ENCODE assay signal across 8 cellular contexts in genomic region chr1:65149753-65150463, GRCh38. TPM values are rescaled to one million over a fixed set of nuclear protein-coding genes. Genes with fewer than 3 reads are reported as not detected.
A peak's percentile ranks its signal among the peaks of the same experiment; 100 is the strongest.
DNase-seq lines count a peak whose midpoint lies in the region; ATAC-seq and TF ChIP-seq lines count a peak whose summit lies in the region.

No MANE protein-coding gene starts in this region.

- H3K27ac ChIP-seq in CD4-positive, alpha-beta T cell (ENCODE audit: low read depth, low read length), result no peak overlapping the region
- H3K27ac ChIP-seq in H9 (ENCODE audit: insufficient read length, low read depth, low read length), result peak overlapping the region; percentile 52

- peak overlapping the region; percentile 89 for H3K4me3 Mint-ChIP-seq in CD4-positive, alpha-beta T cell
- peak overlapping the region; percentile 77 to 95 for H3K4me3 Mint-ChIP-seq in H9
- peak overlapping the region; percentile 74 for H3K4me3 Mint-ChIP-seq in central memory CD8-positive, alpha-beta T cell
- peak overlapping the region; percentile 90 to 95 (median 94) for H3K4me3 Mint-ChIP-seq in nephron
- no peak overlapping the region for H3K4me3 Mint-ChIP-seq in stimulated activated naive B cell treated with anti-CD40 and anti-IgM and Interleukin-4, amounts not matched to agents 10 μg/mL and 1 μg/mL and 100 μg/mL, for 72 hours

- no peak overlapping the region for H2BK120ac ChIP-seq in H9 (ENCODE audit: low read depth, low read length, poor library complexity, severe bottlenecking)

- no peak overlapping the region for H2BK15ac ChIP-seq in H9 (ENCODE audit: low read depth, low read length)

- H3K79me1 ChIP-seq in H9 (ENCODE audit: insufficient read depth, low read depth, low read length, poor library complexity, severe bottlenecking), result no peaks in the 10 kb centered on the region

- no peak overlapping the region for H4K91ac ChIP-seq in H9 (ENCODE audit: insufficient read length, low read depth, low read length)

- no peak overlapping the region for H3K4ac ChIP-seq in H9 (ENCODE audit: low read depth, low read length)

- intact Hi-C loops in CD4-positive, alpha-beta T cell (cut with DNase I, micrococcal nuclease), result no loop called here

- no peaks in the 10 kb centered on the region for H3K9me3 ChIP-seq in CD4-positive, alpha-beta T cell (ENCODE audit: control insufficient read depth, low read length)
- no peaks in the 10 kb centered on the region for H3K9me3 ChIP-seq in H9 (ENCODE audit: control insufficient read depth, low read depth, low read length)

- peak overlapping the region; percentile 96 for H3K4me2 ChIP-seq in H9 (ENCODE audit: insufficient read depth, insufficient read length, low read length)

- CTCF ChIA-PET in CD4-positive, alpha-beta T cell (lab: Charles Lee), result no interaction called here

- no peak for DNase-seq in CD4-positive, alpha-beta T cell
- no peak for DNase-seq in H9
- no peak for DNase-seq in central memory CD8-positive, alpha-beta T cell (ENCODE audit: low spot score in 2 of 2)
- DNase-seq in GM20000 (ENCODE audit: low spot score), result no peak
- no peak for DNase-seq in HuH-7 (ENCODE audit: low spot score)
- no peak for DNase-seq in stimulated activated naive B cell treated with anti-CD40 and anti-IgM and Interleukin-4, amounts not matched to agents 10 μg/mL and 1 μg/mL and 100 μg/mL, for 72 hours
- no peak for DNase-seq in GM19240 (ENCODE audit: insufficient read length, low spot score)

- peaks cover 68% of the 10 kb centered on the region for H3K27me3 Mint-ChIP-seq in CD4-positive, alpha-beta T cell
- H3K27me3 Mint-ChIP-seq in H9 (ENCODE audit: low read depth) (peaks cover 66% of the 10 kb centered on the region), nephron (ENCODE audit: low read depth) (peaks cover 42% of the 10 kb centered on the region)
- H3K27me3 Mint-ChIP-seq in central memory CD8-positive, alpha-beta T cell, result peaks cover 51% of the 10 kb centered on the region
- peaks cover 41 to 43% of the 10 kb centered on the region in 2 donors for H3K27me3 Mint-ChIP-seq in stimulated activated naive B cell treated with anti-CD40 and anti-IgM and Interleukin-4, amounts not matched to agents 10 μg/mL and 1 μg/mL and 100 μg/mL, for 72 hours

- no peak overlapping the region for H3T11ph ChIP-seq in H9 (ENCODE audit: low read length)

- no peak overlapping the region for H2BK20ac ChIP-seq in H9 (ENCODE audit: low read depth, low read length, poor library complexity, severe bottlenecking)

- no peak overlapping the region for H4K5ac ChIP-seq in H9 (ENCODE audit: insufficient read length, low read depth, low read length)

- peaks cover 28% of the 10 kb centered on the region; the same call in 1 of the 2 replicates for H3K79me2 ChIP-seq in H9 (ENCODE audit: insufficient read depth, low read length)

- no peak overlapping the region for H2AFZ ChIP-seq in H9 (ENCODE audit: low read length)

- H2BK12ac ChIP-seq in H9 (ENCODE audit: insufficient read length, low read depth, low read length), result no peak overlapping the region

- no peak overlapping the region for H3K27ac Mint-ChIP-seq in CD4-positive, alpha-beta T cell
- H3K27ac Mint-ChIP-seq in H9, result peak overlapping the region in 2 of 3 experiments; percentile 31 to 100; a peak in 4 of 7 replicates
- H3K27ac Mint-ChIP-seq in central memory CD8-positive, alpha-beta T cell (ENCODE audit: low read depth), result no peak overlapping the region
- H3K27ac Mint-ChIP-seq in nephron, result peak overlapping the region; percentile 37 to 87 (median 54)
- H3K27ac Mint-ChIP-seq in stimulated activated naive B cell treated with anti-CD40 and anti-IgM and Interleukin-4, amounts not matched to agents 10 μg/mL and 1 μg/mL and 100 μg/mL, for 72 hours, result no peak overlapping the region

- H3K36me3 Mint-ChIP-seq in CD4-positive, alpha-beta T cell (ENCODE audit: low read depth), result no peaks in the 10 kb centered on the region
- peaks cover 0 to 7% (median 0%) of the 10 kb centered on the region in 3 experiments; a peak in 2 of 7 replicates for H3K36me3 Mint-ChIP-seq in H9 (ENCODE audit: insufficient read depth in 1 of 3, low read depth in 3 of 3)
- H3K36me3 Mint-ChIP-seq in central memory CD8-positive, alpha-beta T cell (ENCODE audit: insufficient read depth), result no peaks in the 10 kb centered on the region
- H3K36me3 Mint-ChIP-seq in nephron (ENCODE audit: low read depth), result no peaks in the 10 kb centered on the region
- H3K36me3 Mint-ChIP-seq in stimulated activated naive B cell treated with anti-CD40 and anti-IgM and Interleukin-4, amounts not matched to agents 10 μg/mL and 1 μg/mL and 100 μg/mL, for 72 hours, result no peaks in the 10 kb centered on the region

- no peak overlapping the region for H3K23ac ChIP-seq in H9 (ENCODE audit: insufficient read length, low read depth, low read length)

- no peak overlapping the region for H2BK5ac ChIP-seq in H9 (ENCODE audit: insufficient read length, low read length)

- H3K27me3 ChIP-seq in CD4-positive, alpha-beta T cell (ENCODE audit: control insufficient read depth, insufficient read depth, low read length), result peaks cover 36% of the 10 kb centered on the region
- no peaks in the 10 kb centered on the region for H3K27me3 ChIP-seq in H9 (ENCODE audit: insufficient read depth, low read length)

- H3K9me3 Mint-ChIP-seq in CD4-positive, alpha-beta T cell, result no peaks in the 10 kb centered on the region
- H3K9me3 Mint-ChIP-seq in H9 (no peaks in the 10 kb centered on the region; a peak in 1 of 5 replicates), nephron (no peaks in the 10 kb centered on the region)
- H3K9me3 Mint-ChIP-seq in central memory CD8-positive, alpha-beta T cell, result no peaks in the 10 kb centered on the region
- no peaks in the 10 kb centered on the region for H3K9me3 Mint-ChIP-seq in stimulated activated naive B cell treated with anti-CD40 and anti-IgM and Interleukin-4, amounts not matched to agents 10 μg/mL and 1 μg/mL and 100 μg/mL, for 72 hours

- H3K23me2 ChIP-seq in H9 (ENCODE audit: insufficient read length, low read depth, low read length, poor library complexity, severe bottlenecking), result peaks cover 26% of the 10 kb centered on the region

- whole genome bisulfite sequencing in H9 (ENCODE audit: extremely low coverage, insufficient read length, low lambda C conversion rate), result no CpG with 5 or more reads among the region's 3 CpGs

- no peak overlapping the region for H2AK5ac ChIP-seq in H9 (ENCODE audit: insufficient read length, low read length)

- no peak overlapping the region for H3K14ac ChIP-seq in H9 (ENCODE audit: insufficient read depth, low read length)

- no peak overlapping the region for H3K56ac ChIP-seq in H9 (ENCODE audit: insufficient read length, low read depth, low read length)

- no peak overlapping the region for H4K8ac ChIP-seq in H9 (replicated peaks; ENCODE audit: insufficient read length, low read depth, low read length)

- ATAC-seq in CD4-positive, alpha-beta T cell (ENCODE audit: poor library complexity), result no peak
- ATAC-seq in central memory CD8-positive, alpha-beta T cell (replicated peaks; ENCODE audit: extremely low read depth, poor library complexity, severe bottlenecking), result no peak
- no peak for ATAC-seq in stimulated activated naive B cell treated with anti-CD40 and anti-IgM and Interleukin-4, amounts not matched to agents 10 μg/mL and 1 μg/mL and 100 μg/mL, for 72 hours (replicated peaks)

- H3K18ac ChIP-seq in H9 (ENCODE audit: insufficient read length, low read depth, low read length), result no peak overlapping the region

- peak overlapping the region; percentile 57 for H3K9ac ChIP-seq in H9 (ENCODE audit: extremely low read depth, insufficient read length, low read length)

- no peaks in the 10 kb centered on the region for H4K20me1 ChIP-seq in H9 (ENCODE audit: control insufficient read depth, insufficient read depth, insufficient read length)

- POLR2A ChIA-PET in CD4-positive, alpha-beta T cell (lab: Charles Lee), result no interaction called here

- TF ChIP-seq CTCF in CD4-positive, alpha-beta T cell (IDR thresholded peaks at IDR 0.05), result no peak
- no peak for TF ChIP-seq CTCF in H9 (conservative IDR thresholded peaks at IDR 0.05)
- no peak for TF ChIP-seq CTCF in nephron (IDR thresholded peaks at IDR 0.05; ENCODE audit: unreplicated experiment in 3 of 3)
- no peak for TF ChIP-seq CTCF in GM20000 (IDR thresholded peaks at IDR 0.05; ENCODE audit: extremely low read depth, missing control alignments)

- H3K4me1 ChIP-seq in H9 (ENCODE audit: insufficient read depth, low read length), result peaks cover 6% of the 10 kb centered on the region; the same call in 1 of the 2 replicates

- peaks cover 15% of the 10 kb centered on the region for H3K4me1 Mint-ChIP-seq in CD4-positive, alpha-beta T cell (ENCODE audit: low read depth)
- H3K4me1 Mint-ChIP-seq in H9 (peaks cover 34 to 56% of the 10 kb centered on the region in 2 experiments), nephron (peaks cover 11% of the 10 kb centered on the region)
- H3K4me1 Mint-ChIP-seq in central memory CD8-positive, alpha-beta T cell, result no peaks in the 10 kb centered on the region
- peaks cover 9 to 11% of the 10 kb centered on the region in 2 donors for H3K4me1 Mint-ChIP-seq in stimulated activated naive B cell treated with anti-CD40 and anti-IgM and Interleukin-4, amounts not matched to agents 10 μg/mL and 1 μg/mL and 100 μg/mL, for 72 hours

RNA-seq across cellular contexts. Expression of gene AK4, which starts 1.9 kb away (rescaled TPM):
- total RNA-seq in CD4-positive, alpha-beta T cell, result under 1 TPM; 0.08 to 0.14 TPM
- total RNA-seq in H9 (2021), result 45.2 and 45.6 TPM in 2 replicates

Comparison
In these comparisons a context has a peak if more than half of its experiments do, and no peak if none do; other contexts are left out.
1. H3K27ac Mint-ChIP-seq: peak in H9 (2 of 3) and nephron (3 of 3); none in CD4-positive, alpha-beta T cell (single experiment), central memory CD8-positive, alpha-beta T cell (single experiment) and stimulated activated naive B cell treated with anti-CD40 and anti-IgM and Interleukin-4, amounts not matched to agents 10 μg/mL and 1 μg/mL and 100 μg/mL, for 72 hours (single experiment).
2. H3K4me3 Mint-ChIP-seq: peak in CD4-positive, alpha-beta T cell (single experiment), H9 (2 of 2), central memory CD8-positive, alpha-beta T cell (single experiment) and nephron (3 of 3); none in stimulated activated naive B cell treated with anti-CD40 and anti-IgM and Interleukin-4, amounts not matched to agents 10 μg/mL and 1 μg/mL and 100 μg/mL, for 72 hours (0 of 2).
3. RNA of gene AK4, which starts 1.9 kb away (total RNA-seq): 45.2 to 45.6 TPM in H9; 0.08 to 0.14 TPM in CD4-positive, alpha-beta T cell; every median in the first group is over 10 times any median in the second.